1 cellular context compared by ENCODE assay signal in the genomic region with DNA sequence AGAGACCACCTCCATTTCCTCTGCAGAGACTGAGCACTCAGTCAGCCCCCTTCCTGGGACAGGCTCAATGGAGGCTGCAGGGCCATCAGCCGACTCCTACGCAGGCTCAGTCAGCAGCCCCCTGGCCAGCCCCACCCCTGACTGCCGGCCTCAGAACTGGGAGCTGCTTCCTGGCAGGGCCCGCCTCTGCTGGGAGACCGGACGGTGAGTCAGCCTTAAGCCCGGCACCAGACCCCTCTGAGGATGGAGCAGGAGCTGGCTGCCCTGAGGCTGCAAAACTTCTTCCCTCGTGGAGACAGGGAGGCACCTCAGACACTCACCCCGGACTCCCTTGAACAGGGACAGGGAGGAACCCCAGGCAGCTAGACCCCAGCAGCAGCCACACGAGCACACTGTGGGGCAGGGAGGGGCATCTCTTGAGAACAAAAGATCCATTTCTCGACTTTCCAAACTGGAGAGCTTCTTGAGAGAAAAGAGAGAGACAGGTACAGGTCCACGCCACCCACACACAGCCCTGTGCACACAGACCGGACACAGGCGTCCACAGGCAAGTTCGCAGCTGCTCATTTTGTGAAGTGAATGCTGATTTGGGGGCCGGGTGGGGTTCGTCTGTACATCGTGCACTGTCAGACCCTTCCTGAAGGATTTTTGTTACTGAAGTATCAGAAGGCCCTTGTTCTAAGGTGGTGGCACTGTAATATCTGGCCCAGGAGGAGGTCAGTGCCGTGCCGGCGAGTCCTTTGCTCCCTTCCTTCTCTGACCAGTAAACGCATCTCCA.
TF ChIP-seq lines count a peak whose summit lies in the region.

No MANE protein-coding gene starts in this region.

TF ChIP-seq in IMR-90, 13 proteins besides CTCF, POLR2A, EP300 and RAD21:
- TF ChIP-seq MXI1 (IDR thresholded peaks at IDR 0.05; ENCODE audit: borderline replicate concordance, low read depth, low read length): peak; percentile 62; the same call in 1 of the 2 replicates
- TF ChIP-seq CEBPB (IDR thresholded peaks at IDR 0.05; ENCODE audit: low read depth, low read length): no peak
- no peak for TF ChIP-seq RFX5 (IDR thresholded peaks at IDR 0.05; ENCODE audit: low read depth, low read length)
- TF ChIP-seq CHD1 (IDR thresholded peaks at IDR 0.05; ENCODE audit: low read depth, low read length): no peak
- TF ChIP-seq, protein P1, sequence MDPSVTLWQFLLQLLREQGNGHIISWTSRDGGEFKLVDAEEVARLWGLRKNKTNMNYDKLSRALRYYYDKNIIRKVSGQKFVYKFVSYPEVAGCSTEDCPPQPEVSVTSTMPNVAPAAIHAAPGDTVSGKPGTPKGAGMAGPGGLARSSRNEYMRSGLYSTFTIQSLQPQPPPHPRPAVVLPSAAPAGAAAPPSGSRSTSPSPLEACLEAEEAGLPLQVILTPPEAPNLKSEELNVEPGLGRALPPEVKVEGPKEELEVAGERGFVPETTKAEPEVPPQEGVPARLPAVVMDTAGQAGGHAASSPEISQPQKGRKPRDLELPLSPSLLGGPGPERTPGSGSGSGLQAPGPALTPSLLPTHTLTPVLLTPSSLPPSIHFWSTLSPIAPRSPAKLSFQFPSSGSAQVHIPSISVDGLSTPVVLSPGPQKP (IDR thresholded peaks at IDR 0.05; ENCODE audit: borderline replicate concordance, low read depth, low read length): no peak
- TF ChIP-seq BHLHE40 (IDR thresholded peaks at IDR 0.05; ENCODE audit: low read depth, low read length): peak; percentile 60; the same call in 1 of the 2 replicates
- no peak for TF ChIP-seq RCOR1 (IDR thresholded peaks at IDR 0.05; ENCODE audit: insufficient replicate concordance, low read length)
- TF ChIP-seq, protein P2, sequence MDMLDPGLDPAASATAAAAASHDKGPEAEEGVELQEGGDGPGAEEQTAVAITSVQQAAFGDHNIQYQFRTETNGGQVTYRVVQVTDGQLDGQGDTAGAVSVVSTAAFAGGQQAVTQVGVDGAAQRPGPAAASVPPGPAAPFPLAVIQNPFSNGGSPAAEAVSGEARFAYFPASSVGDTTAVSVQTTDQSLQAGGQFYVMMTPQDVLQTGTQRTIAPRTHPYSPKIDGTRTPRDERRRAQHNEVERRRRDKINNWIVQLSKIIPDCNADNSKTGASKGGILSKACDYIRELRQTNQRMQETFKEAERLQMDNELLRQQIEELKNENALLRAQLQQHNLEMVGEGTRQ (IDR thresholded peaks at IDR 0.05; ENCODE audit: low read depth, low read length): no peak
- TF ChIP-seq MAFK (IDR thresholded peaks at IDR 0.05; ENCODE audit: low read depth, low read length): peak; percentile 34; the same call in 1 of the 2 replicates
- TF ChIP-seq MAZ (IDR thresholded peaks at IDR 0.05; ENCODE audit: borderline replicate concordance, low read depth, low read length): peak; percentile 79; the same call in 1 of the 2 replicates
- TF ChIP-seq FOS (IDR thresholded peaks at IDR 0.05; ENCODE audit: low read depth, low read length): peak; percentile 82
- peak; percentile 9; the same call in 1 of the 2 replicates for TF ChIP-seq NFE2L2 (IDR thresholded peaks at IDR 0.05; ENCODE audit: low read depth, low read length)
- TF ChIP-seq SMC3 (IDR thresholded peaks at IDR 0.05; ENCODE audit: low read depth, low read length): no peak
